Comparison of ENCODE assay signal across 21 cellular contexts in the genomic region with DNA sequence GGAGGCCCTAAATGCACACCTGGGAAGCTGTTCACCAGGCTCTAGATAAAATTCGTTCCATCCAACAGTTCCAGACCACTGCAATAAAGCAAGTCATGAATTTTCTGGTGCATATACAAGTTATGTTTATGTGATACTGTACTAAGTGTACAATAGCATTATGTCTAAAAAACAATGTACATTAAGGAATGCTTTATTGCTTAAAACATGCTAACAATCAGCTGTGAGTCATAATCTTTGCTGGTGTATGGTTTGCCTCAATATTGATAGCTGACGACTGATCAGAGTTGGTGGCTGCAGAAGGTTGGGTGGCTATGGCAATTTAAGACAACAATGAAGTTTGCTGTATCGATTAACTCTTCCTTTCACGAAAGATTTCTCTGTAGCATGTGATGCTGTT.
DNase-seq lines count a peak whose midpoint lies in the region; ATAC-seq, FAIRE-seq and TF ChIP-seq lines count a peak whose summit lies in the region.
"Had no signal": no experiment of that assay in that cellular context is flagged by ENCODE, and none has a peak within 500 bp of the region (broad histone marks: within the 10 kb centered on the region; RNA-seq: fewer than 3 reads in every experiment).

No MANE protein-coding gene starts in this region.

- FAIRE-seq in HTR-8/SVneo (lab: Jason Lieb, UNC) = peak; percentile 96
- FAIRE-seq: A549, GM12892 had no signal

- peak overlapping the region; percentile 0 for H3K27ac Mint-ChIP-seq in activated T-cell treated with anti-CD3 and anti-CD28 coated beads, Interleukin-2, amount 50 U/mL, for 24 hours
- peak overlapping the region; percentile 72 for H3K27ac Mint-ChIP-seq in stimulated activated effector memory CD8-positive, alpha-beta T cell treated with anti-CD3 and anti-CD28 coated beads, Interleukin-12 subunit alpha, Interleukin-12 subunit beta, amount 100 ng/mL, for 72 hours
- H3K27ac Mint-ChIP-seq: B cell; CD8-positive, alpha-beta T cell; IgD-negative memory B cell had no signal

- no peaks in the 10 kb centered on the region for H3K9me3 Mint-ChIP-seq in activated T-cell treated with anti-CD3 and anti-CD28 coated beads, Interleukin-2, amount 50 U/mL, for 24 hours
- H3K9me3 Mint-ChIP-seq in stimulated activated effector memory CD8-positive, alpha-beta T cell treated with anti-CD3 and anti-CD28 coated beads, Interleukin-12 subunit alpha, Interleukin-12 subunit beta, amount 100 ng/mL, for 72 hours = no peaks in the 10 kb centered on the region
- H3K9me3 Mint-ChIP-seq: CD8-positive, alpha-beta T cell; IgD-negative memory B cell had no signal

- no peak for DNase-seq in activated T-cell treated with anti-CD3 and anti-CD28 coated beads, Interleukin-2, amount 50 U/mL, for 24 hours
- DNase-seq in activated T-cell treated with anti-CD3 and anti-CD28 coated beads for 4 hours = no peak
- DNase-seq in HTR-8/SVneo (ENCODE audit: insufficient read length, low spot score) = no peak
- DNase-seq in stimulated activated effector memory CD8-positive, alpha-beta T cell treated with anti-CD3 and anti-CD28 coated beads, Interleukin-12 subunit alpha, Interleukin-12 subunit beta, amount 100 ng/mL, for 72 hours (ENCODE audit: low spot score in 2 of 2) = no peak
- DNase-seq in AG08395 (ENCODE audit: low spot score) = no peak
- DNase-seq: Calu3; CD8-positive, alpha-beta T cell; DMS 273 treated with DMSO at 0.1 percent for 48 hours; DMS53; DND-41; EL; GOT3; H7; KBM-7 had no signal

- no peak overlapping the region for H3K4me3 Mint-ChIP-seq in activated T-cell treated with anti-CD3 and anti-CD28 coated beads, Interleukin-2, amount 50 U/mL, for 24 hours
- no peak overlapping the region for H3K4me3 Mint-ChIP-seq in stimulated activated effector memory CD8-positive, alpha-beta T cell treated with anti-CD3 and anti-CD28 coated beads, Interleukin-12 subunit alpha, Interleukin-12 subunit beta, amount 100 ng/mL, for 72 hours
- H3K4me3 Mint-ChIP-seq: B cell; CD8-positive, alpha-beta T cell; IgD-negative memory B cell had no signal

- peaks cover 20% of the 10 kb centered on the region for H3K36me3 Mint-ChIP-seq in activated T-cell treated with anti-CD3 and anti-CD28 coated beads, Interleukin-2, amount 50 U/mL, for 24 hours (ENCODE audit: low read depth)
- H3K36me3 Mint-ChIP-seq in stimulated activated effector memory CD8-positive, alpha-beta T cell treated with anti-CD3 and anti-CD28 coated beads, Interleukin-12 subunit alpha, Interleukin-12 subunit beta, amount 100 ng/mL, for 72 hours = peaks cover 13% of the 10 kb centered on the region

- ATAC-seq in SK-N-SH treated with all-trans-retinoic acid at 6 μM for 48 hours = peak; percentile 22
- ATAC-seq in stimulated activated effector memory CD8-positive, alpha-beta T cell treated with anti-CD3 and anti-CD28 coated beads, Interleukin-12 subunit alpha, Interleukin-12 subunit beta, amount 100 ng/mL, for 72 hours = no peak
- ATAC-seq in HG03280 (IDR thresholded peaks at IDR 0.05; ENCODE audit: unreplicated experiment) = no peak
- no peak for ATAC-seq in GM21526 (IDR thresholded peaks at IDR 0.05; ENCODE audit: low FRiP score, unreplicated experiment)
- ATAC-seq: A549; CD8-positive, alpha-beta T cell had no signal

- no peaks in the 10 kb centered on the region for H3K27me3 Mint-ChIP-seq in activated T-cell treated with anti-CD3 and anti-CD28 coated beads, Interleukin-2, amount 50 U/mL, for 24 hours
- H3K27me3 Mint-ChIP-seq: B cell, IgD-negative memory B cell had no signal

- peaks cover 24% of the 10 kb centered on the region for H3K4me1 Mint-ChIP-seq in activated T-cell treated with anti-CD3 and anti-CD28 coated beads, Interleukin-2, amount 50 U/mL, for 24 hours (ENCODE audit: low read depth)
- H3K4me1 Mint-ChIP-seq in stimulated activated effector memory CD8-positive, alpha-beta T cell treated with anti-CD3 and anti-CD28 coated beads, Interleukin-12 subunit alpha, Interleukin-12 subunit beta, amount 100 ng/mL, for 72 hours = peaks cover 11% of the 10 kb centered on the region

TF ChIP-seq in SK-N-SH treated with all-trans-retinoic acid at 6 μM for 48 hours, 23 proteins besides CTCF, POLR2A, EP300 and RAD21:
- TF ChIP-seq SNAI2 (CRISPR knock-in tag; IDR thresholded peaks at IDR 0.05) (no peak), ISL1 (CRISPR knock-in tag; IDR thresholded peaks at IDR 0.05) (no peak), BACH2 (CRISPR knock-in tag; IDR thresholded peaks at IDR 0.05; ENCODE audit: borderline replicate concordance) (no peak), POU6F1 (CRISPR knock-in tag; IDR thresholded peaks at IDR 0.05; ENCODE audit: borderline replicate concordance, low read depth) (no peak), ZNF8 (CRISPR knock-in tag; IDR thresholded peaks at IDR 0.05) (no peak), ZFP3 (CRISPR knock-in tag; IDR thresholded peaks at IDR 0.05) (no peak), GLIS3 (CRISPR knock-in tag; IDR thresholded peaks at IDR 0.05) (no peak), ARNTL (CRISPR knock-in tag; IDR thresholded peaks at IDR 0.05; ENCODE audit: borderline replicate concordance, low read depth) (no peak), ZNF70 (CRISPR knock-in tag; IDR thresholded peaks at IDR 0.05) (no peak), ZC3H10 (CRISPR knock-in tag; IDR thresholded peaks at IDR 0.05) (no peak), ESRRG (CRISPR knock-in tag; IDR thresholded peaks at IDR 0.05) (no peak), TSHZ2 (CRISPR knock-in tag; IDR thresholded peaks at IDR 0.05) (no peak), PPARA (CRISPR knock-in tag; IDR thresholded peaks at IDR 0.05; ENCODE audit: borderline replicate concordance) (no peak), ZFP30 (CRISPR knock-in tag; IDR thresholded peaks at IDR 0.05) (no peak), TCF4 (CRISPR knock-in tag; IDR thresholded peaks at IDR 0.05; ENCODE audit: borderline replicate concordance) (no peak), RARB (CRISPR knock-in tag; IDR thresholded peaks at IDR 0.05) (no peak)
